In the genomic region with DNA sequence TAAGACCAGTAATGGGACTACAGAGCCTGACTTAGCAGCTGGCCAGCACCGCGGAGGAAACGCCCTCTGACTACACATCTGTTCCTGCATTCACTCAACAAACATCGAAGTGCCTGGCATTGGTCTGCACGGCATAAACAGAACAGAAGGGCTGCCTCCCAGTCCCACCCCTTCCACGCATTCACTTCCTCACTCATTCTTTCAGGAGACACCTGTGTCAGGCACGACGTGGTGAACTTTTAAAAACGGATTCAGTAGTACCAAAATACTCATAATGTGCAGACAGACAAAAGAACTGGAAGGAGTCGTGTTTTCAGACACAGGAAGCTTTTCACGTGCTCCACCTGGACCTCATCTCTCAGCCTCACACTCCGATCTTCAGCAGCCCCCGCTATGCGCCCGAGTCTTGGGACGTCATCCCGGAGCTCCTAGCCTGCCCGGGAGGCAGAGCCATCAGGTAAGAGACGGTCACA, we compare ENCODE assay signal across 8 cellular contexts.
DNase-seq lines count a peak whose midpoint lies in the region; ATAC-seq, FAIRE-seq and TF ChIP-seq lines count a peak whose summit lies in the region.

No MANE protein-coding gene starts in this region.

- H3K4me2 ChIP-seq in trophoblast cell (ENCODE audit: low read length), result no peak overlapping the region

- no peak for FAIRE-seq in small intestine (lab: Jason Lieb, UNC)

- DNase-seq in GM12865 (ENCODE audit: low read depth) (peak; percentile 95), KBM-7 (peak; percentile 50), endothelial cell (ENCODE audit: low spot score) (no peak), small intestine (peak; percentile 55), Kasumi-1 (lab: John Stamatoyannopoulos, UW) (no peak), trophoblast cell (no peak), SK-N-DZ (ENCODE audit: low spot score) (no peak)

- H2BK120ac ChIP-seq in trophoblast cell (ENCODE audit: insufficient read depth, low read length, poor library complexity), result no peak overlapping the region

- H3K79me2 ChIP-seq in trophoblast cell (ENCODE audit: control insufficient read depth, insufficient read depth, low read length, poor library complexity), result no peaks in the 10 kb centered on the region

- no peaks in the 10 kb centered on the region for H3K36me3 ChIP-seq in small intestine (ENCODE audit: control insufficient read depth in 2 of 2, insufficient read depth in 2 of 2, low read length in 2 of 2)
- no peaks in the 10 kb centered on the region for H3K36me3 ChIP-seq in trophoblast cell (ENCODE audit: control insufficient read depth in 1 of 2, insufficient read depth in 2 of 2, low read length in 2 of 2)

- H2BK5ac ChIP-seq in trophoblast cell (ENCODE audit: low read depth, low read length, poor library complexity), result no peak overlapping the region

- H4K12ac ChIP-seq in trophoblast cell (ENCODE audit: low read depth, low read length), result no peak overlapping the region

- H3K9me3 ChIP-seq in small intestine (ENCODE audit: control insufficient read depth, low read depth), result no peaks in the 10 kb centered on the region
- no peaks in the 10 kb centered on the region for H3K9me3 ChIP-seq in trophoblast cell (ENCODE audit: insufficient read depth, low read depth, low read length)

- H3K18ac ChIP-seq in trophoblast cell (ENCODE audit: low read length), result no peak overlapping the region

- H3K27ac ChIP-seq in small intestine (ENCODE audit: low read depth in 1 of 2, low read length in 1 of 2), result peak overlapping the region; percentile 9 to 69
- H3K27ac ChIP-seq in trophoblast cell (ENCODE audit: low read depth, low read length), result no peak overlapping the region

- H4K8ac ChIP-seq in trophoblast cell (ENCODE audit: low read depth, low read length), result no peak overlapping the region

- H3K4ac ChIP-seq in trophoblast cell (ENCODE audit: low read depth, low read length), result no peak overlapping the region

- H3K4me3 ChIP-seq in GM12865 (ENCODE audit: low read depth, low read length) (peak overlapping the region; percentile 70), small intestine (ENCODE audit: low read depth in 1 of 2, low read length in 2 of 2) (no peak overlapping the region), trophoblast cell (ENCODE audit: low read depth, low read length) (no peak overlapping the region)

- TF ChIP-seq CTCF in GM12865 (IDR thresholded peaks at IDR 0.05; ENCODE audit: insufficient read depth, low read depth, low read length, missing control alignments) (no peak), endothelial cell (IDR thresholded peaks at IDR 0.05; ENCODE audit: unreplicated experiment) (no peak)

- peaks cover 2% of the 10 kb centered on the region for H3K36me3 Mint-ChIP-seq in endothelial cell (ENCODE audit: low read depth, unreplicated experiment)

- no peak overlapping the region for H3K4me3 Mint-ChIP-seq in endothelial cell (ENCODE audit: unreplicated experiment)

- H3K23ac ChIP-seq in trophoblast cell (ENCODE audit: low read length), result no peak overlapping the region

- H2AK5ac ChIP-seq in trophoblast cell (ENCODE audit: low read length), result no peak overlapping the region

- no peaks in the 10 kb centered on the region for H3K79me1 ChIP-seq in trophoblast cell (ENCODE audit: low read length)

- H3K27me3 Mint-ChIP-seq in endothelial cell (ENCODE audit: unreplicated experiment), result peaks cover 7% of the 10 kb centered on the region

- no peak overlapping the region for H2BK12ac ChIP-seq in trophoblast cell (ENCODE audit: low read length)

- H3K4me1 ChIP-seq in small intestine (ENCODE audit: control insufficient read depth in 2 of 2, insufficient read depth in 1 of 2, low read depth in 1 of 2, low read length in 1 of 2) (no peaks in the 10 kb centered on the region), trophoblast cell (ENCODE audit: control insufficient read depth in 1 of 2, insufficient read depth in 2 of 2, low read length in 2 of 2) (peaks cover 0 to 4% of the 10 kb centered on the region in 2 experiments)

- no peak overlapping the region for H3K14ac ChIP-seq in trophoblast cell (ENCODE audit: low read length)

- H4K91ac ChIP-seq in trophoblast cell (ENCODE audit: low read depth, low read length), result no peak overlapping the region

- no peak overlapping the region for H2AFZ ChIP-seq in trophoblast cell (ENCODE audit: insufficient read depth, low read length, poor library complexity)

- no peaks in the 10 kb centered on the region for H3K9me3 Mint-ChIP-seq in endothelial cell (ENCODE audit: unreplicated experiment)

- in situ Hi-C loops in KBM-7 (cut with MboI; ENCODE audit: low pct_unique_long_range_greater_than_20kb, low sequenced_read_pairs), result no loop called here

- peak overlapping the region; percentile 45 for H3K27ac Mint-ChIP-seq in endothelial cell (ENCODE audit: unreplicated experiment)

- H3K27me3 ChIP-seq in small intestine (ENCODE audit: control insufficient read depth in 2 of 2, insufficient read depth in 2 of 2, low read length in 2 of 2) (no peaks in the 10 kb centered on the region), trophoblast cell (ENCODE audit: insufficient read depth, low read length) (no peaks in the 10 kb centered on the region)

- H3K4me1 Mint-ChIP-seq in endothelial cell (ENCODE audit: unreplicated experiment), result peaks cover 56% of the 10 kb centered on the region

- peak; percentile 83 for ATAC-seq in GM21447 (IDR thresholded peaks at IDR 0.05; ENCODE audit: unreplicated experiment)

- WGBS in small intestine, 3 donors, result 49 to 61% (median 50%) methylated on average over 19 of the region's 19 CpGs
- WGBS in trophoblast cell (ENCODE audit: extremely low coverage, insufficient coverage, insufficient read length), result no CpG with 5 or more reads among the region's 19 CpGs

- no peak overlapping the region for H3K9ac ChIP-seq in trophoblast cell (ENCODE audit: low read length)

Comparison
In these comparisons a context has a peak if more than half of its experiments do, and no peak if none do; other contexts are left out.
1. DNase-seq: peak in GM12865 (single experiment), KBM-7 (single experiment) and small intestine (single experiment); none in endothelial cell (single experiment), Kasumi-1 (0 of 2), trophoblast cell (0 of 2) and SK-N-DZ (single experiment).